In genomic region chr11:123587559-123587958, GRCh38 we compare ENCODE assay signal across 16 cellular contexts.
DNase-seq lines count a peak whose midpoint lies in the region; ATAC-seq and TF ChIP-seq lines count a peak whose summit lies in the region.
"Had no signal": no experiment of that assay in that cellular context is flagged by ENCODE, and none has a peak within 500 bp of the region (broad histone marks: within the 10 kb centered on the region; RNA-seq: fewer than 3 reads in every experiment).

No MANE protein-coding gene starts in this region.

- peaks cover 4% of the 10 kb centered on the region for H3K4me1 Mint-ChIP-seq in activated CD4-positive, alpha-beta T cell treated with anti-CD3 and anti-CD28 coated beads, Interleukin-2, amount 10 ng/mL, durations not matched to agents 24 days and 14 days
- no peaks in the 10 kb centered on the region for H3K4me1 Mint-ChIP-seq in activated CD4-positive, alpha-beta T cell treated with anti-CD3 and anti-CD28 coated beads for 36 hours
- H3K4me1 Mint-ChIP-seq in activated naive CD8-positive, alpha-beta T cell treated with anti-CD3 and anti-CD28 coated beads for 36 hours, result no peaks in the 10 kb centered on the region

- H3K27ac ChIP-seq in adrenal gland, result peak overlapping the region in 3 of 5 donors; percentile 47 to 68 (median 52)
- H3K27ac ChIP-seq in breast epithelium, result no peak overlapping the region

- TF ChIP-seq CTCF in adrenal gland (IDR thresholded peaks at IDR 0.05), result no peak
- no peak for TF ChIP-seq CTCF in breast epithelium (IDR thresholded peaks at IDR 0.05)

- WGBS in adrenal gland, 4 donors, result 92 to 94% (median 94%) methylated on average over 3 to 6 of the region's 6 CpGs

- H3K9me3 ChIP-seq in adrenal gland (replicated peaks in 1 of 3), result no peaks in the 10 kb centered on the region
- no peaks in the 10 kb centered on the region for H3K9me3 ChIP-seq in mucosa of stomach (ENCODE audit: control insufficient read depth, low read length)
- no peaks in the 10 kb centered on the region for H3K9me3 ChIP-seq in breast epithelium

- no peak for TF ChIP-seq POLR2A in adrenal gland (IDR thresholded peaks at IDR 0.05)
- no peak for TF ChIP-seq POLR2A in breast epithelium (IDR thresholded peaks at IDR 0.05)

- H3K27me3 ChIP-seq in adrenal gland (no peaks in the 10 kb centered on the region), mucosa of stomach (ENCODE audit: control insufficient read depth, insufficient read depth, low read length) (no peaks in the 10 kb centered on the region), breast epithelium (no peaks in the 10 kb centered on the region)

- peaks cover 23% of the 10 kb centered on the region for H3K36me3 Mint-ChIP-seq in activated CD4-positive, alpha-beta T cell treated with anti-CD3 and anti-CD28 coated beads, Interleukin-2, amount 10 ng/mL, durations not matched to agents 24 days and 14 days (ENCODE audit: low read depth)
- H3K36me3 Mint-ChIP-seq in activated CD4-positive, alpha-beta T cell treated with anti-CD3 and anti-CD28 coated beads for 36 hours (ENCODE audit: low read depth), result peaks cover 5% of the 10 kb centered on the region
- H3K36me3 Mint-ChIP-seq in activated naive CD8-positive, alpha-beta T cell treated with anti-CD3 and anti-CD28 coated beads for 36 hours, result no peaks in the 10 kb centered on the region

- H3K4me3 Mint-ChIP-seq in activated CD4-positive, alpha-beta T cell treated with anti-CD3 and anti-CD28 coated beads, Interleukin-2, amount 10 ng/mL, durations not matched to agents 24 days and 14 days, result no peak overlapping the region
- no peak overlapping the region for H3K4me3 Mint-ChIP-seq in activated CD4-positive, alpha-beta T cell treated with anti-CD3 and anti-CD28 coated beads for 36 hours
- no peak overlapping the region for H3K4me3 Mint-ChIP-seq in activated naive CD8-positive, alpha-beta T cell treated with anti-CD3 and anti-CD28 coated beads for 36 hours
- H3K4me3 Mint-ChIP-seq: CD4-positive, alpha-beta T cell had no signal

- DNase-seq in activated CD4-positive, alpha-beta T cell treated with anti-CD3 and anti-CD28 coated beads, Interleukin-2, amount 10 ng/mL, durations not matched to agents 24 days and 14 days, result no peak
- DNase-seq in activated CD4-positive, alpha-beta T cell treated with anti-CD3 and anti-CD28 coated beads for 36 hours, result no peak
- DNase-seq in adrenal gland (no peak), DMS153 treated with DMSO at 0.1 percent for 48 hours (lab: John Stamatoyannopoulos, UW; ENCODE audit: unreplicated experiment) (no peak), breast epithelium (ENCODE audit: low spot score in 2 of 2) (no peak)
- DNase-seq in activated naive CD8-positive, alpha-beta T cell treated with anti-CD3 and anti-CD28 coated beads for 36 hours, result no peak
- DNase-seq: CD4-positive, alpha-beta T cell; DMS79 treated with DMSO at 0.1 percent for 48 hours; KG1; NCI-H1105 treated with DMSO at 0.1 percent for 48 hours; NCI-H1694; NCI-H2081 treated with DMSO at 0.1 percent for 48 hours; NK-92 treated with Interleukin-12 subunit alpha and Interleukin-12 subunit beta, amount 100 ng/mL, for 24 hours; SHP77 had no signal

- no peak for ATAC-seq in activated CD4-positive, alpha-beta T cell treated with anti-CD3 and anti-CD28 coated beads for 36 hours
- ATAC-seq in HG02981 (IDR thresholded peaks at IDR 0.05; ENCODE audit: unreplicated experiment), result no peak

- H3K27me3 Mint-ChIP-seq in activated CD4-positive, alpha-beta T cell treated with anti-CD3 and anti-CD28 coated beads, Interleukin-2, amount 10 ng/mL, durations not matched to agents 24 days and 14 days, result no peaks in the 10 kb centered on the region
- H3K27me3 Mint-ChIP-seq in activated CD4-positive, alpha-beta T cell treated with anti-CD3 and anti-CD28 coated beads for 36 hours, result no peaks in the 10 kb centered on the region
- no peaks in the 10 kb centered on the region for H3K27me3 Mint-ChIP-seq in activated naive CD8-positive, alpha-beta T cell treated with anti-CD3 and anti-CD28 coated beads for 36 hours
- H3K27me3 Mint-ChIP-seq: CD4-positive, alpha-beta T cell had no signal

- CTCF ChIA-PET in activated CD4-positive, alpha-beta T cell treated with anti-CD3 and anti-CD28 coated beads for 36 hours (lab: Charles Lee), result no interaction called here

- intact Hi-C loops in activated CD4-positive, alpha-beta T cell treated with anti-CD3 and anti-CD28 coated beads, Interleukin-2, amount 10 ng/mL, durations not matched to agents 24 days and 14 days (cut with micrococcal nuclease), result no loop called here
- intact Hi-C loops in activated CD4-positive, alpha-beta T cell treated with anti-CD3 and anti-CD28 coated beads for 36 hours (cut with DNase I, micrococcal nuclease), result no loop called here
- intact Hi-C loops in adrenal gland (cut with DNase I), result no loop called here
- intact Hi-C loops in breast epithelium (cut with DNase I; ENCODE audit: low total_unique reads), result no loop called here

- H3K27ac Mint-ChIP-seq in activated CD4-positive, alpha-beta T cell treated with anti-CD3 and anti-CD28 coated beads, Interleukin-2, amount 10 ng/mL, durations not matched to agents 24 days and 14 days, result peak overlapping the region; percentile 56
- no peak overlapping the region for H3K27ac Mint-ChIP-seq in activated CD4-positive, alpha-beta T cell treated with anti-CD3 and anti-CD28 coated beads for 36 hours
- H3K27ac Mint-ChIP-seq in activated naive CD8-positive, alpha-beta T cell treated with anti-CD3 and anti-CD28 coated beads for 36 hours, result no peak overlapping the region
- H3K27ac Mint-ChIP-seq: CD4-positive, alpha-beta T cell had no signal

- peak overlapping the region; percentile 37 for H3K9ac ChIP-seq in mucosa of stomach (ENCODE audit: low read length)

- H3K36me3 ChIP-seq in adrenal gland (replicated peaks in 1 of 2) (peaks cover 0 to 6% of the 10 kb centered on the region in 2 donors), mucosa of stomach (ENCODE audit: control insufficient read depth, insufficient read depth, low read length) (no peaks in the 10 kb centered on the region), breast epithelium (no peaks in the 10 kb centered on the region)

- H3K4me3 ChIP-seq in adrenal gland (no peak overlapping the region), mucosa of stomach (ENCODE audit: low read length) (no peak overlapping the region), breast epithelium (no peak overlapping the region)

- no peaks in the 10 kb centered on the region for H3K9me3 Mint-ChIP-seq in activated CD4-positive, alpha-beta T cell treated with anti-CD3 and anti-CD28 coated beads, Interleukin-2, amount 10 ng/mL, durations not matched to agents 24 days and 14 days
- no peaks in the 10 kb centered on the region for H3K9me3 Mint-ChIP-seq in activated CD4-positive, alpha-beta T cell treated with anti-CD3 and anti-CD28 coated beads for 36 hours (ENCODE audit: low read depth)
- H3K9me3 Mint-ChIP-seq in activated naive CD8-positive, alpha-beta T cell treated with anti-CD3 and anti-CD28 coated beads for 36 hours, result no peaks in the 10 kb centered on the region
- H3K9me3 Mint-ChIP-seq: CD4-positive, alpha-beta T cell had no signal

- H3K4me1 ChIP-seq in adrenal gland (replicated peaks in 1 of 2), result peaks cover 22 to 57% of the 10 kb centered on the region in 2 donors
- peaks cover 57% of the 10 kb centered on the region for H3K4me1 ChIP-seq in mucosa of stomach (ENCODE audit: control insufficient read depth, insufficient read depth, low read length)
- H3K4me1 ChIP-seq in breast epithelium, result no peaks in the 10 kb centered on the region

- POLR2A ChIA-PET in activated CD4-positive, alpha-beta T cell treated with anti-CD3 and anti-CD28 coated beads for 36 hours (lab: Charles Lee), result no interaction called here

Comparison
In these comparisons a context has a peak if more than half of its experiments do, and no peak if none do; other contexts are left out.
1. H3K27ac ChIP-seq: peak in adrenal gland (3 of 5); none in breast epithelium (0 of 2).